In genomic region chr2:58042486-58042970, GRCh38 we compare ENCODE assay signal across 2 cellular contexts.
TF ChIP-seq lines count a peak whose summit lies in the region.

No MANE protein-coding gene starts in this region.

TF ChIP-seq in IMR-90, 13 proteins besides CTCF, POLR2A, EP300 and RAD21 (continued from another document):
- TF ChIP-seq MXI1 (IDR thresholded peaks at IDR 0.05; ENCODE audit: borderline replicate concordance, low read depth, low read length): no peak
- TF ChIP-seq MAFK (IDR thresholded peaks at IDR 0.05; ENCODE audit: low read depth, low read length): peak; percentile 33; the same call in 1 of the 2 replicates

TF ChIP-seq in SK-N-SH, 30 proteins besides CTCF, POLR2A, EP300 and RAD21 (continued from another document):
- TF ChIP-seq MAX (IDR thresholded peaks at IDR 0.05; ENCODE audit: low read depth) (peak; percentile 42; the same call in 1 of the 2 replicates), SIN3A (IDR thresholded peaks at IDR 0.05; ENCODE audit: borderline replicate concordance, low read depth, low read length) (no peak), USF2 (IDR thresholded peaks at IDR 0.05; ENCODE audit: borderline replicate concordance, low read depth, low read length) (no peak), GATA2 (CRISPR knock-in tag; IDR thresholded peaks at IDR 0.05) (peak; percentile 57; the same call in 1 of the 2 replicates), EZH2phosphoT487 (IDR thresholded peaks at IDR 0.05; ENCODE audit: borderline replicate concordance, low read depth) (no peak), TEAD4 (IDR thresholded peaks at IDR 0.05; ENCODE audit: borderline replicate concordance, insufficient read depth) (peak; percentile 52; the same call in 1 of the 2 replicates), NFIC (IDR thresholded peaks at IDR 0.05; ENCODE audit: borderline replicate concordance) (peak; percentile 99), IRF3 (IDR thresholded peaks at IDR 0.05; ENCODE audit: low read depth, low read length) (no peak), MXI1 (IDR thresholded peaks at IDR 0.05; ENCODE audit: low read depth, low read length) (no peak), FOSL2 (IDR thresholded peaks at IDR 0.05; ENCODE audit: borderline replicate concordance, low read depth) (peak; percentile 87), CHD2 (IDR thresholded peaks at IDR 0.05; ENCODE audit: low read length, partially characterized antibody) (no peak), PBX3 (IDR thresholded peaks at IDR 0.05) (peak; percentile 70), ELF1 (IDR thresholded peaks at IDR 0.05) (no peak), TCF12 (IDR thresholded peaks at IDR 0.05) (peak; percentile 72), GABPA (IDR thresholded peaks at IDR 0.05; ENCODE audit: low read depth) (no peak), REST (IDR thresholded peaks at IDR 0.05; ENCODE audit: low read depth, low read length) (no peak), RCOR1 (IDR thresholded peaks at IDR 0.05; ENCODE audit: low read length) (no peak), FOXM1 (IDR thresholded peaks at IDR 0.05; ENCODE audit: low read depth) (0 out of 2 replicates have a peak, but pooled peaks have one; percentile 63), USF1 (IDR thresholded peaks at IDR 0.05; ENCODE audit: borderline replicate concordance, low read depth) (no peak), SMC3 (IDR thresholded peaks at IDR 0.05; ENCODE audit: low read depth, low read length) (no peak), ZBTB33 (IDR thresholded peaks at IDR 0.05; ENCODE audit: borderline replicate concordance, low read depth) (no peak), NRF1 (IDR thresholded peaks at IDR 0.05; ENCODE audit: low read depth, low read length) (no peak), RFX5 (IDR thresholded peaks at IDR 0.05; ENCODE audit: low read length) (no peak), YY1 (IDR thresholded peaks at IDR 0.05; ENCODE audit: low read depth) (no peak), MEF2A (IDR thresholded peaks at IDR 0.05; ENCODE audit: borderline replicate concordance, low read depth) (peak; percentile 39; the same call in 1 of the 2 replicates), JUND (IDR thresholded peaks at IDR 0.05) (peak; percentile 86), TAF1 (IDR thresholded peaks at IDR 0.05; ENCODE audit: borderline replicate concordance, low read depth, low read length) (no peak)
